In genomic region chr3:58095471-58096145, GRCh38 we compare ENCODE assay signal across 27 cellular contexts.
DNase-seq lines count a peak whose midpoint lies in the region; ATAC-seq and TF ChIP-seq lines count a peak whose summit lies in the region.
"Had no signal": no experiment of that assay in that cellular context is flagged by ENCODE, and none has a peak within 500 bp of the region (broad histone marks: within the 10 kb centered on the region; RNA-seq: fewer than 3 reads in every experiment).

No MANE protein-coding gene starts in this region.

- H3K9me3 ChIP-seq in lower lobe of right lung, result no peaks in the 10 kb centered on the region
- no peaks in the 10 kb centered on the region for H3K9me3 ChIP-seq in tibial artery
- H3K9me3 ChIP-seq: uterus had no signal

- H3K36me3 Mint-ChIP-seq in natural killer cell, result no peaks in the 10 kb centered on the region

- ATAC-seq in Right ventricle myocardium inferior, result peak; percentile 56
- ATAC-seq in lower lobe of right lung, result peak; percentile 13 to 36
- ATAC-seq in natural killer cell, result no peak
- ATAC-seq: GM12878; left colon; naive thymus-derived CD8-positive, alpha-beta T cell; PC-3; stimulated activated naive B cell treated with anti-CD40 and anti-IgM and Interleukin-4, amounts not matched to agents 10 μg/mL and 1 μg/mL and 100 μg/mL, for 72 hours had no signal

- no peaks in the 10 kb centered on the region for H3K27me3 Mint-ChIP-seq in natural killer cell (ENCODE audit: low read depth in 2 of 2)
- H3K27me3 Mint-ChIP-seq: activated CD4-positive, alpha-beta memory T cell treated with anti-CD3 and anti-CD28 coated beads for 36 hours; CD4-positive, alpha-beta T cell; naive thymus-derived CD8-positive, alpha-beta T cell; stimulated activated naive B cell treated with anti-CD40 and anti-IgM and Interleukin-4, amounts not matched to agents 10 μg/mL and 1 μg/mL and 100 μg/mL, for 72 hours had no signal

- H3K4me3 Mint-ChIP-seq in natural killer cell, result no peak overlapping the region
- H3K4me3 Mint-ChIP-seq: activated CD4-positive, alpha-beta memory T cell treated with anti-CD3 and anti-CD28 coated beads for 36 hours; activated naive CD4-positive, alpha-beta T cell treated with anti-CD3 and anti-CD28 coated beads for 36 hours; CD4-positive, alpha-beta T cell; immature natural killer cell; naive thymus-derived CD8-positive, alpha-beta T cell; stimulated activated naive B cell treated with anti-CD40 and anti-IgM and Interleukin-4, amounts not matched to agents 10 μg/mL and 1 μg/mL and 100 μg/mL, for 72 hours had no signal

- no peak overlapping the region for H3K27ac Mint-ChIP-seq in natural killer cell
- H3K27ac Mint-ChIP-seq: activated CD4-positive, alpha-beta memory T cell treated with anti-CD3 and anti-CD28 coated beads for 36 hours; activated naive CD4-positive, alpha-beta T cell treated with anti-CD3 and anti-CD28 coated beads for 36 hours; CD4-positive, alpha-beta T cell; immature natural killer cell; stimulated activated naive B cell treated with anti-CD40 and anti-IgM and Interleukin-4, amounts not matched to agents 10 μg/mL and 1 μg/mL and 100 μg/mL, for 72 hours had no signal

- H3K4me1 Mint-ChIP-seq in natural killer cell, result no peaks in the 10 kb centered on the region
- H3K4me1 Mint-ChIP-seq: immature natural killer cell; stimulated activated naive B cell treated with anti-CD40 and anti-IgM and Interleukin-4, amounts not matched to agents 10 μg/mL and 1 μg/mL and 100 μg/mL, for 72 hours had no signal

- TF ChIP-seq CTCF in lower lobe of right lung (IDR thresholded peaks at IDR 0.05) (no peak), tibial artery (IDR thresholded peaks at IDR 0.05) (no peak), natural killer cell (IDR thresholded peaks at IDR 0.05) (no peak)

- no peaks in the 10 kb centered on the region for H3K9me3 Mint-ChIP-seq in natural killer cell
- H3K9me3 Mint-ChIP-seq: activated CD4-positive, alpha-beta memory T cell treated with anti-CD3 and anti-CD28 coated beads for 36 hours; activated naive CD4-positive, alpha-beta T cell treated with anti-CD3 and anti-CD28 coated beads for 36 hours; CD4-positive, alpha-beta T cell; naive thymus-derived CD8-positive, alpha-beta T cell; stimulated activated naive B cell treated with anti-CD40 and anti-IgM and Interleukin-4, amounts not matched to agents 10 μg/mL and 1 μg/mL and 100 μg/mL, for 72 hours had no signal

- H3K4me1 ChIP-seq in lower lobe of right lung (no peaks in the 10 kb centered on the region), tibial artery (peaks cover 0 to 31% (median 13%) of the 10 kb centered on the region in 4 donors)
- H3K4me1 ChIP-seq: uterus had no signal

- H3K36me3 ChIP-seq in lower lobe of right lung (peaks cover 35% of the 10 kb centered on the region), tibial artery (peaks cover 35 to 49% (median 38%) of the 10 kb centered on the region in 3 donors)
- H3K36me3 ChIP-seq: uterus had no signal

- intact Hi-C loops in Right ventricle myocardium inferior (cut with DNase I) (loop anchor here (5.0 kb wide), 1 partner anchor 83 kb away; no protein-coding TSS in a partner anchor), cardiac septum (cut with DNase I) (no loop called here), lower lobe of right lung (cut with DNase I) (no loop called here), tibial artery (cut with DNase I; ENCODE audit: low total_unique reads) (no loop called here), natural killer cell (cut with micrococcal nuclease) (no loop called here)

- H3K27ac ChIP-seq in epithelial cell of prostate, result peak overlapping the region; percentile 7
- no peak overlapping the region for H3K27ac ChIP-seq in lower lobe of right lung
- H3K27ac ChIP-seq in tibial artery, result peak overlapping the region; percentile 42 to 49
- H3K27ac ChIP-seq: uterus had no signal

- H3K4me3 ChIP-seq in lower lobe of right lung (no peak overlapping the region), tibial artery (no peak overlapping the region)
- H3K4me3 ChIP-seq: GM12878, uterus had no signal

- DNase-seq in Right ventricle myocardium inferior (ENCODE audit: missing footprints) (no peak), cardiac septum (ENCODE audit: low spot score) (no peak), epithelial cell of prostate (ENCODE audit: low read depth, low spot score) (no peak), lower lobe of right lung (no peak), tibial artery (no peak), natural killer cell (no peak), NCI-H1417 (lab: John Stamatoyannopoulos, UW) (no peak), activated T-cell treated with anti-CD3 and anti-CD28 coated beads for 4 hours (no peak)
- DNase-seq: activated CD4-positive, alpha-beta memory T cell treated with anti-CD3 and anti-CD28 coated beads for 36 hours; activated CD4-positive, alpha-beta T cell treated with anti-CD3 and anti-CD28 coated beads for 1 hour; activated CD8-positive, alpha-beta memory T cell treated with anti-CD3 and anti-CD28 coated beads, Interleukin-2, amount 50 U/mL, for 4 hours; activated naive CD4-positive, alpha-beta T cell treated with anti-CD3 and anti-CD28 coated beads for 36 hours; amniotic stem cell; CD4-positive, alpha-beta T cell; DMS153; immature natural killer cell; left colon; naive thymus-derived CD8-positive, alpha-beta T cell; NCI-H2029; NCI-H526; nucleus accumbens; PC-3; SHP77; small intestine; stimulated activated naive B cell treated with anti-CD40 and anti-IgM and Interleukin-4, amounts not matched to agents 10 μg/mL and 1 μg/mL and 100 μg/mL, for 72 hours; uterus had no signal

- H3K27me3 ChIP-seq in lower lobe of right lung (ENCODE audit: low read depth), result no peaks in the 10 kb centered on the region
- no peaks in the 10 kb centered on the region for H3K27me3 ChIP-seq in tibial artery
- H3K27me3 ChIP-seq: uterus had no signal

Comparison
In these comparisons a context has a peak if more than half of its experiments do, and no peak if none do; other contexts are left out.
1. ATAC-seq: peak in Right ventricle myocardium inferior (single experiment) and lower lobe of right lung (2 of 2); none in natural killer cell (0 of 3).